In genomic region chr6:6686748-6687601, GRCh38 we compare ENCODE assay signal across 8 cellular contexts.
DNase-seq lines count a peak whose midpoint lies in the region; ATAC-seq, FAIRE-seq and TF ChIP-seq lines count a peak whose summit lies in the region.

No MANE protein-coding gene starts in this region.

- no peak for FAIRE-seq in urothelium cell line (lab: Jason Lieb, UNC)

- H3K9me3 ChIP-seq in RWPE2 (ENCODE audit: severe bottlenecking) = peaks cover 6% of the 10 kb centered on the region

- peak overlapping the region; percentile 98 for H3K27ac ChIP-seq in RWPE2 (ENCODE audit: poor library complexity, severe bottlenecking)

- DNase-seq in NCI-H1092 (lab: John Stamatoyannopoulos, UW) = peak; percentile 83
- DNase-seq in RWPE2 (ENCODE audit: low spot score) = peak; percentile 98
- DNase-seq in ecto neural progenitor cell (ENCODE audit: low spot score) = peak; percentile 97
- peak; percentile 94 to 99 for DNase-seq in lung microvascular endothelial cell (ENCODE audit: low read depth in 2 of 2)
- peak; percentile 96 for DNase-seq in urothelium cell line (ENCODE audit: low spot score)

- no peaks in the 10 kb centered on the region for H3K36me3 ChIP-seq in RWPE2 (ENCODE audit: low read depth)

- H3K27me3 ChIP-seq in RWPE2 (ENCODE audit: insufficient read depth, poor library complexity, severe bottlenecking) = no peaks in the 10 kb centered on the region

- peaks cover 42% of the 10 kb centered on the region for H3K4me1 ChIP-seq in RWPE2 (ENCODE audit: insufficient read depth, poor library complexity, severe bottlenecking)

- H3K4me3 ChIP-seq in RWPE2 (ENCODE audit: severe bottlenecking) = peak overlapping the region; percentile 16

- no peak for TF ChIP-seq CTCF in RWPE2 (IDR thresholded peaks at IDR 0.05; ENCODE audit: poor library complexity, severe bottlenecking)

- peak; percentile 53 for ATAC-seq in GM18868 (IDR thresholded peaks at IDR 0.05; ENCODE audit: unreplicated experiment)
- ATAC-seq in RWPE2 (ENCODE audit: low read depth) = peak; percentile 75
- no peak for ATAC-seq in GM21367 (IDR thresholded peaks at IDR 0.05; ENCODE audit: unreplicated experiment)
- no peak for ATAC-seq in GM21619 (IDR thresholded peaks at IDR 0.05; ENCODE audit: unreplicated experiment)

Comparison
In these comparisons a context has a peak if more than half of its experiments do, and no peak if none do; other contexts are left out.
1. ATAC-seq: peak in GM18868 (single experiment) and RWPE2 (single experiment); none in GM21367 (single experiment) and GM21619 (single experiment).
2. Peak in every context shown above with its lines, with median percentiles within 50 percentile points of each other: DNase-seq.